ENCODE assay signal across 25 cellular contexts in genomic region chr4:2742823-2743517, GRCh38. TPM values are rescaled to one million over a fixed set of nuclear protein-coding genes. Genes with fewer than 3 reads are reported as not detected.
DNase-seq lines count a peak whose midpoint lies in the region; ATAC-seq and TF ChIP-seq lines count a peak whose summit lies in the region.
"Had no signal": no experiment of that assay in that cellular context is flagged by ENCODE, and none has a peak within 500 bp of the region (broad histone marks: within the 10 kb centered on the region; RNA-seq: fewer than 3 reads in every experiment).

No MANE protein-coding gene starts in this region.

- H2AFZ ChIP-seq in smooth muscle cell (ENCODE audit: low read depth), result no peak overlapping the region

- H3K9me3 Mint-ChIP-seq in CD8-positive, alpha-beta memory T cell, result no peaks in the 10 kb centered on the region
- no peaks in the 10 kb centered on the region for H3K9me3 Mint-ChIP-seq in activated naive CD8-positive, alpha-beta T cell treated with anti-CD3 and anti-CD28 coated beads, Interleukin-2, amount 50 U/mL, for 24 hours
- H3K9me3 Mint-ChIP-seq in naive thymus-derived CD4-positive, alpha-beta T cell, result peaks cover 0 to 4% (median 0%) of the 10 kb centered on the region in 11 donors
- H3K9me3 Mint-ChIP-seq: endodermal cell had no signal

- no peak overlapping the region for H3K4me2 ChIP-seq in smooth muscle cell

- peaks cover 0 to 2% of the 10 kb centered on the region in 2 donors for H3K27me3 Mint-ChIP-seq in CD8-positive, alpha-beta memory T cell
- no peaks in the 10 kb centered on the region for H3K27me3 Mint-ChIP-seq in activated naive CD8-positive, alpha-beta T cell treated with anti-CD3 and anti-CD28 coated beads, Interleukin-2, amount 50 U/mL, for 24 hours
- no peaks in the 10 kb centered on the region for H3K27me3 Mint-ChIP-seq in naive thymus-derived CD4-positive, alpha-beta T cell
- H3K27me3 Mint-ChIP-seq: T-cell had no signal

- POLR2A ChIA-PET in CD8-positive, alpha-beta memory T cell (lab: Charles Lee), result no interaction called here
- POLR2A ChIA-PET in naive thymus-derived CD4-positive, alpha-beta T cell (lab: Charles Lee), result interaction anchor here (0.7 kb wide), 1 partner anchor 1556 kb away, joined by 3 read pairs; no protein-coding TSS in a partner anchor

- H3K36me3 Mint-ChIP-seq in CD8-positive, alpha-beta memory T cell, result peaks cover 4 to 77% (median 5%) of the 10 kb centered on the region in 3 donors
- H3K36me3 Mint-ChIP-seq in activated naive CD8-positive, alpha-beta T cell treated with anti-CD3 and anti-CD28 coated beads, Interleukin-2, amount 50 U/mL, for 24 hours (ENCODE audit: low read depth), result peaks cover 48% of the 10 kb centered on the region
- H3K36me3 Mint-ChIP-seq in naive thymus-derived CD4-positive, alpha-beta T cell, result peaks cover 4 to 51% (median 31%) of the 10 kb centered on the region in 5 donors

- 79% methylated on average over 6 of the region's 6 CpGs for WGBS in smooth muscle cell (ENCODE audit: low lambda C conversion rate)

- TF ChIP-seq CTCF in C4-2B (conservative IDR thresholded peaks at IDR 0.05) (no peak), smooth muscle cell (IDR thresholded peaks at IDR 0.05; ENCODE audit: borderline replicate concordance, insufficient read depth, poor library complexity, severe bottlenecking) (no peak)

- peaks cover 19% of the 10 kb centered on the region for H3F3A ChIP-seq in smooth muscle cell (ENCODE audit: low read depth)

- ATAC-seq in activated naive CD8-positive, alpha-beta T cell treated with anti-CD3 and anti-CD28 coated beads, Interleukin-2, amount 50 U/mL, for 24 hours, result no peak
- ATAC-seq in naive thymus-derived CD4-positive, alpha-beta T cell, result no peak
- ATAC-seq: PC-3, sciatic nerve, T-cell had no signal

- 0 out of 2 replicates have a peak overlapping the region, but pooled peaks have one; percentile 1 for H3K27ac ChIP-seq in C4-2B
- H3K27ac ChIP-seq in CD8-positive, alpha-beta memory T cell (ENCODE audit: low read depth, low read length), result no peak overlapping the region
- no peak overlapping the region for H3K27ac ChIP-seq in naive thymus-derived CD4-positive, alpha-beta T cell (ENCODE audit: low read depth, low read length)
- H3K27ac ChIP-seq in smooth muscle cell (ENCODE audit: low read depth), result no peak overlapping the region
- H3K27ac ChIP-seq: transverse colon had no signal

- no peak for DNase-seq in CD8-positive, alpha-beta memory T cell
- no peak for DNase-seq in activated naive CD8-positive, alpha-beta T cell treated with anti-CD3 and anti-CD28 coated beads, Interleukin-2, amount 50 U/mL, for 24 hours
- DNase-seq in naive thymus-derived CD4-positive, alpha-beta T cell, result no peak
- no peak for DNase-seq in HCEC 1CT
- no peak for DNase-seq in smooth muscle cell (lab: John Stamatoyannopoulos, UW; ENCODE audit: unreplicated experiment)
- DNase-seq in globus pallidus (ENCODE audit: low spot score), result no peak
- DNase-seq: activated CD4-positive, alpha-beta T cell treated with anti-CD3 and anti-CD28 coated beads, Interleukin-2, amount 50 U/mL, for 4 hours; activated T-cell treated with anti-CD3 and anti-CD28 coated beads for 4 hours; AML-193; DMS 273 treated with DMSO at 0.1 percent for 48 hours; endodermal cell; GF-D8; H9; Kasumi-1; NCI-H1930; NCI-H345; PC-3; SHP77 treated with DMSO at 0.1 percent for 48 hours; stimulated activated naive CD4-positive, alpha-beta T cell treated with Interleukin-2 at 50 U/mL for 16 hours; T-cell; transverse colon had no signal

- peaks cover 18% of the 10 kb centered on the region for H3K4me1 ChIP-seq in CD8-positive, alpha-beta memory T cell (ENCODE audit: insufficient read depth, low read length)
- peaks cover 0 to 24% of the 10 kb centered on the region in 2 donors for H3K4me1 ChIP-seq in naive thymus-derived CD4-positive, alpha-beta T cell (ENCODE audit: control insufficient read depth in 2 of 2, insufficient read depth in 2 of 2, low read length in 2 of 2)
- peaks cover 5% of the 10 kb centered on the region for H3K4me1 ChIP-seq in smooth muscle cell (ENCODE audit: low read depth)
- H3K4me1 ChIP-seq: ascending aorta had no signal

- no peaks in the 10 kb centered on the region for H3K27me3 ChIP-seq in CD8-positive, alpha-beta memory T cell (ENCODE audit: insufficient read depth, low read length, poor library complexity, severe bottlenecking)
- no peaks in the 10 kb centered on the region for H3K27me3 ChIP-seq in naive thymus-derived CD4-positive, alpha-beta T cell (ENCODE audit: control insufficient read depth in 2 of 2, insufficient read depth in 2 of 2, low read length in 2 of 2)
- H3K27me3 ChIP-seq in smooth muscle cell (ENCODE audit: low read depth), result no peaks in the 10 kb centered on the region
- H3K27me3 ChIP-seq: ascending aorta, transverse colon had no signal

- H3K36me3 ChIP-seq in CD8-positive, alpha-beta memory T cell (ENCODE audit: insufficient read depth, low read length), result peaks cover 33% of the 10 kb centered on the region
- H3K36me3 ChIP-seq in naive thymus-derived CD4-positive, alpha-beta T cell (ENCODE audit: control insufficient read depth in 2 of 3, insufficient read depth in 3 of 3, low read length in 3 of 3), result peaks cover 6 to 66% (median 30%) of the 10 kb centered on the region in 3 experiments
- H3K36me3 ChIP-seq in smooth muscle cell (ENCODE audit: low read depth), result no peaks in the 10 kb centered on the region

- H3K4me3 Mint-ChIP-seq in CD8-positive, alpha-beta memory T cell, result no peak overlapping the region
- no peak overlapping the region for H3K4me3 Mint-ChIP-seq in activated naive CD8-positive, alpha-beta T cell treated with anti-CD3 and anti-CD28 coated beads, Interleukin-2, amount 50 U/mL, for 24 hours
- H3K4me3 Mint-ChIP-seq in naive thymus-derived CD4-positive, alpha-beta T cell, result no peak overlapping the region
- H3K4me3 Mint-ChIP-seq: endodermal cell, H9, mesothelial cell of epicardium, T-cell had no signal

- H3K79me2 ChIP-seq in smooth muscle cell (ENCODE audit: low read depth), result no peaks in the 10 kb centered on the region

- peak overlapping the region in 7 of 8 donors; percentile 36 to 98 (median 63) for H3K27ac Mint-ChIP-seq in CD8-positive, alpha-beta memory T cell
- peak overlapping the region; percentile 55 for H3K27ac Mint-ChIP-seq in activated naive CD8-positive, alpha-beta T cell treated with anti-CD3 and anti-CD28 coated beads, Interleukin-2, amount 50 U/mL, for 24 hours
- peak overlapping the region in 6 of 9 donors; percentile 19 to 59 (median 35) for H3K27ac Mint-ChIP-seq in naive thymus-derived CD4-positive, alpha-beta T cell
- H3K27ac Mint-ChIP-seq: endodermal cell, mesothelial cell of epicardium had no signal

- H4K20me1 ChIP-seq in smooth muscle cell (ENCODE audit: low read depth), result peaks cover 6% of the 10 kb centered on the region

- intact Hi-C loops in naive thymus-derived CD4-positive, alpha-beta T cell (cut with micrococcal nuclease), result no loop called here

- H3K9ac ChIP-seq in smooth muscle cell (ENCODE audit: low read depth), result no peak overlapping the region

- no peak overlapping the region for H3K4me3 ChIP-seq in CD8-positive, alpha-beta memory T cell (ENCODE audit: low read length)
- H3K4me3 ChIP-seq in naive thymus-derived CD4-positive, alpha-beta T cell (ENCODE audit: low read length), result no peak overlapping the region
- H3K4me3 ChIP-seq in smooth muscle cell, result no peak overlapping the region
- H3K4me3 ChIP-seq: ascending aorta, transverse colon had no signal

- CTCF ChIA-PET in CD8-positive, alpha-beta memory T cell (lab: Charles Lee), result interaction anchor here (1.4 kb wide), 1 partner anchor 22 kb away, joined by 3 read pairs; no protein-coding TSS in a partner anchor
- CTCF ChIA-PET in naive thymus-derived CD4-positive, alpha-beta T cell (lab: Charles Lee), result no interaction called here

- no peaks in the 10 kb centered on the region for H3K9me3 ChIP-seq in CD8-positive, alpha-beta memory T cell (ENCODE audit: low read length)
- H3K9me3 ChIP-seq in naive thymus-derived CD4-positive, alpha-beta T cell (ENCODE audit: control insufficient read depth in 2 of 3, low read length in 3 of 3), result no peaks in the 10 kb centered on the region
- no peaks in the 10 kb centered on the region for H3K9me3 ChIP-seq in smooth muscle cell (replicated peaks; ENCODE audit: low read depth)
- H3K9me3 ChIP-seq: ascending aorta, transverse colon had no signal

- H3K4me1 Mint-ChIP-seq in CD8-positive, alpha-beta memory T cell, result peaks cover 26 to 28% (median 27%) of the 10 kb centered on the region in 3 donors
- H3K4me1 Mint-ChIP-seq in activated naive CD8-positive, alpha-beta T cell treated with anti-CD3 and anti-CD28 coated beads, Interleukin-2, amount 50 U/mL, for 24 hours, result peaks cover 40% of the 10 kb centered on the region
- peaks cover 9 to 49% (median 11%) of the 10 kb centered on the region in 7 donors for H3K4me1 Mint-ChIP-seq in naive thymus-derived CD4-positive, alpha-beta T cell
- H3K4me1 Mint-ChIP-seq: endodermal cell, H9 had no signal

RNA-seq across cellular contexts. Expression of gene TNIP2, which starts 13.2 kb away (rescaled TPM):
- total RNA-seq in CD8-positive, alpha-beta memory T cell, result 10 to 100 TPM; 87.7 to 92.3 TPM
- polyA plus RNA-seq in CD8-positive, alpha-beta memory T cell, result 57.4 TPM
- total RNA-seq in naive thymus-derived CD4-positive, alpha-beta T cell, result 10 to 100 TPM; 39.4 to 56.0 (median 43.6) TPM
- 10 to 100 TPM; 33.6 to 55.3 TPM for polyA plus RNA-seq in naive thymus-derived CD4-positive, alpha-beta T cell
- total RNA-seq in smooth muscle cell, result 23.8 and 24.7 TPM in 2 replicates
- 37.5 and 40.7 TPM in 2 replicates for polyA plus RNA-seq in smooth muscle cell

RNA-seq across cellular contexts. Expression of gene SH3BP2, which starts 49.9 kb away (rescaled TPM):
- total RNA-seq in CD8-positive, alpha-beta memory T cell, result 10 to 100 TPM; 68.8 to 75.4 TPM
- polyA plus RNA-seq in CD8-positive, alpha-beta memory T cell, result 35.7 TPM
- total RNA-seq in naive thymus-derived CD4-positive, alpha-beta T cell, result 100 to 1,000 TPM in 1 of 5 experiments, 10 to 100 TPM in 4; 22.7 to 269 (median 59.6) TPM
- polyA plus RNA-seq in naive thymus-derived CD4-positive, alpha-beta T cell, result 10 to 100 TPM in 1 of 2 donors, 1 to 10 TPM in 1; 5.9 to 11.3 TPM
- 19.3 and 23.8 TPM in 2 replicates for total RNA-seq in smooth muscle cell
- 17.3 and 27.4 TPM in 2 replicates for polyA plus RNA-seq in smooth muscle cell
